In the genomic region with DNA sequence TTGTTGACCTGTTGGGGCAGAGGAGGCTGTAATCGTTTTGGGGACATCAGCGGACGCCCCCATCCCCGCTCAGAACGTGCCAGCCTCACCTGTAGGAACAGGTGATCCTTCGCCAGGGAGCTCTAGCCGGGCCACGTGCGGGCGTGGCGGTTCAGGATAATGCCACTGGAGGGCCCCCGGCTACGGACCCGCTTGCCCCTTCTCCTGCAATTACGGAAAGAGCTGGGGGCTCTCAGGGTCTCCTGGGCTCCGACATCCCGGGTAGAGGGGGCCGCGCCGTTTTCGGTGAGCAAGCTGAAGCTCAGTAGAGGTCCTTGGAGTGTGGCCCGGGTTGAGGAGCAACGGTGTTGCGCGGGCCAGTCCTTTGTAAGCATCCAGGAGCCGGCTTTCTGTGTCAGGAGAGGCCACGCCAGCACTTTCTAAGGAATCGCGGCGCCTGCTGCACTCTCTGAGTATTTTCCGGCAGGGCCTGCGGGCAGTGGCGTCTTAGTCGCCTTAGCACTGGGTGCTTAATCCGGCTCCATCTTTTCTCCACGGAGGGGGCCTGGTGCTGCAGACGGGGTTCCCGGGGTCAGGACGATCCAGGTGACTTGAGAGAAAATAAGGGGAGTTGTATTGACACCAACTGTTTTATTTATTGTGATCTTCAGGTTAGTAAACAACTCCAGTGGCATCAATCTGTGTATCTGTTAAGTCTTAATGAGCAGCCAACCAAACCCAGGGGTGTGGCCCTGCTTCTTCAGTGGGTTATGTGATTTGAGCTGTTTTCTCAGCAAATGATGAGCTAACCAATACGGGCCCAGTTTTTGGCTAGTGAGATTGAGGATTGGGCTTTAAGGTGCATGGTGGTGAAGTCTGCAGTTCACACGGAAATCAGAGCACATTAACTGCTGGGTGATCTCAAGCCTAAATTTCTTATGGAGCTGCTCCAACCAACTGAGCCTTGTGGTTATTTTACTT, we compare ENCODE assay signal across 8 cellular contexts. TPM values are rescaled to one million over a fixed set of nuclear protein-coding genes. Genes with fewer than 3 reads are reported as not detected.
DNase-seq lines count a peak whose midpoint lies in the region; ATAC-seq, FAIRE-seq and TF ChIP-seq lines count a peak whose summit lies in the region.

No MANE protein-coding gene starts in this region.

- peak overlapping the region; percentile 1 for H3K27ac ChIP-seq in colonic mucosa

- DNase-seq in AG10803 (ENCODE audit: low read depth) (peak; percentile 75), H7 (peak; percentile 86), RCC 7860 (ENCODE audit: low spot score) (peak; percentile 47), colonic mucosa (no peak), left kidney (ENCODE audit: low read depth, low spot score) (peak; percentile 82), NOMO-1 treated with DMSO at 0.1 percent for 48 hours (lab: John Stamatoyannopoulos, UW; ENCODE audit: unreplicated experiment) (no peak)
- no peak for DNase-seq in stimulated activated naive CD8-positive, alpha-beta T cell treated with anti-CD3 and anti-CD28 coated beads, Interleukin-15, amount 100 ng/mL, for 72 hours

- intact Hi-C loops in colonic mucosa (cut with DNase I): loop anchor here (5.0 kb wide), 1 partner anchor 90 kb away; no protein-coding TSS in a partner anchor

- peaks cover 26% of the 10 kb centered on the region for H3K27me3 ChIP-seq in H7 (ENCODE audit: control insufficient read depth, insufficient read depth, low read length)
- peaks cover 9% of the 10 kb centered on the region for H3K27me3 ChIP-seq in colonic mucosa

- no peaks in the 10 kb centered on the region for H3K9me3 Mint-ChIP-seq in stimulated activated naive CD8-positive, alpha-beta T cell treated with anti-CD3 and anti-CD28 coated beads, Interleukin-15, amount 100 ng/mL, for 72 hours

- FAIRE-seq in RCC 7860 (lab: Jason Lieb, UNC): peak; percentile 43

- H3K4me3 Mint-ChIP-seq in stimulated activated naive CD8-positive, alpha-beta T cell treated with anti-CD3 and anti-CD28 coated beads, Interleukin-15, amount 100 ng/mL, for 72 hours: peak overlapping the region; percentile 75 to 88

- H3K9ac ChIP-seq in colonic mucosa (ENCODE audit: low read depth in 2 of 2, low read length in 2 of 2): peak overlapping the region in 1 of 2 donors; percentile 69

- peaks cover 57% of the 10 kb centered on the region for H3K27me3 Mint-ChIP-seq in stimulated activated naive CD8-positive, alpha-beta T cell treated with anti-CD3 and anti-CD28 coated beads, Interleukin-15, amount 100 ng/mL, for 72 hours

- H3K4me3 ChIP-seq in AG10803 (ENCODE audit: low read length) (peak overlapping the region; percentile 67), H7 (ENCODE audit: insufficient read depth, low read depth, low read length) (peak overlapping the region; percentile 60), colonic mucosa (peak overlapping the region; percentile 54)

- H3K4me1 Mint-ChIP-seq in stimulated activated naive CD8-positive, alpha-beta T cell treated with anti-CD3 and anti-CD28 coated beads, Interleukin-15, amount 100 ng/mL, for 72 hours: peaks cover 26% of the 10 kb centered on the region

- peaks cover 9% of the 10 kb centered on the region for H3K4me1 ChIP-seq in colonic mucosa

- TF ChIP-seq CTCF in AG10803 (conservative IDR thresholded peaks at IDR 0.05; ENCODE audit: low read length): no peak; the same call in 1 of the 2 replicates
- TF ChIP-seq CTCF in colonic mucosa (IDR thresholded peaks at IDR 0.05): no peak

- peak overlapping the region in 1 of 2 donors; percentile 3 for H3K27ac Mint-ChIP-seq in stimulated activated naive CD8-positive, alpha-beta T cell treated with anti-CD3 and anti-CD28 coated beads, Interleukin-15, amount 100 ng/mL, for 72 hours

- no peaks in the 10 kb centered on the region for H3K9me3 ChIP-seq in colonic mucosa

- no peak for ATAC-seq in stimulated activated naive CD8-positive, alpha-beta T cell treated with anti-CD3 and anti-CD28 coated beads, Interleukin-15, amount 100 ng/mL, for 72 hours
- no peak for ATAC-seq in HG03565 (IDR thresholded peaks at IDR 0.05; ENCODE audit: unreplicated experiment)

- H3K36me3 ChIP-seq in H7 (replicated peaks; ENCODE audit: control insufficient read depth, insufficient read depth, low read length) (no peaks in the 10 kb centered on the region), colonic mucosa (no peaks in the 10 kb centered on the region)

RNA-seq across cellular contexts. Expression of gene MTCL1, which starts 1.9 kb away (rescaled TPM):
- total RNA-seq in H7 (2014; rRNA removed; shearing (Covaris generic)): 16.0 and 24.6 TPM in 2 replicates
- total RNA-seq in colonic mucosa: 10 to 100 TPM in 1 of 2 donors, 1 to 10 TPM in 1; 2.3 to 20.8 TPM

Comparison
In these comparisons a context has a peak if more than half of its experiments do, and no peak if none do; other contexts are left out.
1. DNase-seq: peak in AG10803 (single experiment), H7 (single experiment), RCC 7860 (single experiment) and left kidney (single experiment); none in colonic mucosa (single experiment), stimulated activated naive CD8-positive, alpha-beta T cell treated with anti-CD3 and anti-CD28 coated beads, Interleukin-15, amount 100 ng/mL, for 72 hours (0 of 2) and NOMO-1 treated with DMSO at 0.1 percent for 48 hours (single experiment).
2. Peak in every context shown above with its lines, with median percentiles within 50 percentile points of each other: H3K4me3 ChIP-seq.